Comparison of ENCODE assay signal across 1 cellular context in genomic region chr5:93600409-93601052, GRCh38.
TF ChIP-seq lines count a peak whose summit lies in the region.

No MANE protein-coding gene starts in this region.

TF ChIP-seq in HEK293, 187 proteins besides CTCF, POLR2A, EP300 and RAD21 (continued from another document):
- peak; percentile 71 for TF ChIP-seq BCL6B (tag by site-specific recombination; IDR thresholded peaks at IDR 0.05)
- 0 out of 2 replicates have a peak, but pooled peaks have one; percentile 46 for TF ChIP-seq ZNF501 (tag by site-specific recombination; IDR thresholded peaks at IDR 0.05)
- peak; percentile 27; the same call in 1 of the 2 replicates for TF ChIP-seq ZNF843 (tag by site-specific recombination; IDR thresholded peaks at IDR 0.05)
- TF ChIP-seq ZBTB49 (tag by site-specific recombination; IDR thresholded peaks at IDR 0.05; ENCODE audit: low read depth) = no peak
- TF ChIP-seq ZEB2 (tag by site-specific recombination; IDR thresholded peaks at IDR 0.05) = peak; percentile 67
- no peak for TF ChIP-seq ZNF621 (tag by site-specific recombination; IDR thresholded peaks at IDR 0.05)
- peak; percentile 66 for TF ChIP-seq SP7 (tag by site-specific recombination; IDR thresholded peaks at IDR 0.05)
- TF ChIP-seq ZNF624 (tag by site-specific recombination; IDR thresholded peaks at IDR 0.05) = no peak
- TF ChIP-seq ZNF2 (tag by site-specific recombination; IDR thresholded peaks at IDR 0.05) = no peak
- TF ChIP-seq, protein P1, sequence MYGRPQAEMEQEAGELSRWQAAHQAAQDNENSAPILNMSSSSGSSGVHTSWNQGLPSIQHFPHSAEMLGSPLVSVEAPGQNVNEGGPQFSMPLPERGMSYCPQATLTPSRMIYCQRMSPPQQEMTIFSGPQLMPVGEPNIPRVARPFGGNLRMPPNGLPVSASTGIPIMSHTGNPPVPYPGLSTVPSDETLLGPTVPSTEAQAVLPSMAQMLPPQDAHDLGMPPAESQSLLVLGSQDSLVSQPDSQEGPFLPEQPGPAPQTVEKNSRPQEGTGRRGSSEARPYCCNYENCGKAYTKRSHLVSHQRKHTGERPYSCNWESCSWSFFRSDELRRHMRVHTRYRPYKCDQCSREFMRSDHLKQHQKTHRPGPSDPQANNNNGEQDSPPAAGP (tag by site-specific recombination; IDR thresholded peaks at IDR 0.05) = no peak
- TF ChIP-seq ZNF600 (tag by site-specific recombination; IDR thresholded peaks at IDR 0.05) = 0 out of 2 replicates have a peak, but pooled peaks have one; percentile 5
- TF ChIP-seq ZBTB7A (tag by site-specific recombination; IDR thresholded peaks at IDR 0.05; ENCODE audit: low read depth) = no peak
- peak; percentile 69 for TF ChIP-seq KLF10 (tag by site-specific recombination; IDR thresholded peaks at IDR 0.05)
- no peak for TF ChIP-seq ZNF23 (tag by site-specific recombination; IDR thresholded peaks at IDR 0.05; ENCODE audit: borderline replicate concordance)
- no peak for TF ChIP-seq MYNN (tag by site-specific recombination; IDR thresholded peaks at IDR 0.05; ENCODE audit: borderline replicate concordance)
- TF ChIP-seq ZFP69B (tag by site-specific recombination; IDR thresholded peaks at IDR 0.05) = no peak
- no peak; the same call in 1 of the 2 replicates for TF ChIP-seq TCF7L2 (IDR thresholded peaks at IDR 0.05; ENCODE audit: borderline replicate concordance, low read depth, low read length)
- TF ChIP-seq IKZF3 (tag by site-specific recombination; IDR thresholded peaks at IDR 0.05) = peak; percentile 77
- TF ChIP-seq KLF9 (tag by site-specific recombination; IDR thresholded peaks at IDR 0.05; ENCODE audit: low read depth) = 0 out of 2 replicates have a peak, but pooled peaks have one; percentile 27
- no peak for TF ChIP-seq GFI1B (tag by site-specific recombination; IDR thresholded peaks at IDR 0.05)
- TF ChIP-seq EGR2 (tag by site-specific recombination; IDR thresholded peaks at IDR 0.05; ENCODE audit: low read depth) = 0 out of 2 replicates have a peak, but pooled peaks have one; percentile 23
- no peak for TF ChIP-seq SP3 (tag by site-specific recombination; IDR thresholded peaks at IDR 0.05)
- TF ChIP-seq REPIN1 (tag by site-specific recombination; IDR thresholded peaks at IDR 0.05; ENCODE audit: low read depth) = no peak
- peak; percentile 79 for TF ChIP-seq WT1 (tag by site-specific recombination; IDR thresholded peaks at IDR 0.05)
- TF ChIP-seq, protein P2, sequence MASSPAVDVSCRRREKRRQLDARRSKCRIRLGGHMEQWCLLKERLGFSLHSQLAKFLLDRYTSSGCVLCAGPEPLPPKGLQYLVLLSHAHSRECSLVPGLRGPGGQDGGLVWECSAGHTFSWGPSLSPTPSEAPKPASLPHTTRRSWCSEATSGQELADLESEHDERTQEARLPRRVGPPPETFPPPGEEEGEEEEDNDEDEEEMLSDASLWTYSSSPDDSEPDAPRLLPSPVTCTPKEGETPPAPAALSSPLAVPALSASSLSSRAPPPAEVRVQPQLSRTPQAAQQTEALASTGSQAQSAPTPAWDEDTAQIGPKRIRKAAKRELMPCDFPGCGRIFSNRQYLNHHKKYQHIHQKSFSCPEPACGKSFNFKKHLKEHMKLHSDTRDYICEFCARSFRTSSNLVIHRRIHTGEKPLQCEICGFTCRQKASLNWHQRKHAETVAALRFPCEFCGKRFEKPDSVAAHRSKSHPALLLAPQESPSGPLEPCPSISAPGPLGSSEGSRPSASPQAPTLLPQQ (tag by site-specific recombination; IDR thresholded peaks at IDR 0.05) = 0 out of 2 replicates have a peak, but pooled peaks have one; percentile 21
- TF ChIP-seq ZNF514 (tag by site-specific recombination; IDR thresholded peaks at IDR 0.05) = no peak
- no peak for TF ChIP-seq ZNF223 (tag by site-specific recombination; IDR thresholded peaks at IDR 0.05)
- TF ChIP-seq ZNF777 (tag by site-specific recombination; IDR thresholded peaks at IDR 0.05; ENCODE audit: borderline replicate concordance) = no peak
- TF ChIP-seq ZNF76 (tag by site-specific recombination; IDR thresholded peaks at IDR 0.05; ENCODE audit: borderline replicate concordance, low read depth) = no peak
- no peak for TF ChIP-seq ZBTB1 (tag by site-specific recombination; IDR thresholded peaks at IDR 0.05)
- peak; percentile 79; the same call in 1 of the 2 replicates for TF ChIP-seq MZF1 (tag by site-specific recombination; IDR thresholded peaks at IDR 0.05; ENCODE audit: borderline replicate concordance)
- TF ChIP-seq ZFHX2 (tag by site-specific recombination; conservative IDR thresholded peaks at IDR 0.05) = 0 out of 2 replicates have a peak, but pooled peaks have one; percentile 12
- TF ChIP-seq, protein P3, sequence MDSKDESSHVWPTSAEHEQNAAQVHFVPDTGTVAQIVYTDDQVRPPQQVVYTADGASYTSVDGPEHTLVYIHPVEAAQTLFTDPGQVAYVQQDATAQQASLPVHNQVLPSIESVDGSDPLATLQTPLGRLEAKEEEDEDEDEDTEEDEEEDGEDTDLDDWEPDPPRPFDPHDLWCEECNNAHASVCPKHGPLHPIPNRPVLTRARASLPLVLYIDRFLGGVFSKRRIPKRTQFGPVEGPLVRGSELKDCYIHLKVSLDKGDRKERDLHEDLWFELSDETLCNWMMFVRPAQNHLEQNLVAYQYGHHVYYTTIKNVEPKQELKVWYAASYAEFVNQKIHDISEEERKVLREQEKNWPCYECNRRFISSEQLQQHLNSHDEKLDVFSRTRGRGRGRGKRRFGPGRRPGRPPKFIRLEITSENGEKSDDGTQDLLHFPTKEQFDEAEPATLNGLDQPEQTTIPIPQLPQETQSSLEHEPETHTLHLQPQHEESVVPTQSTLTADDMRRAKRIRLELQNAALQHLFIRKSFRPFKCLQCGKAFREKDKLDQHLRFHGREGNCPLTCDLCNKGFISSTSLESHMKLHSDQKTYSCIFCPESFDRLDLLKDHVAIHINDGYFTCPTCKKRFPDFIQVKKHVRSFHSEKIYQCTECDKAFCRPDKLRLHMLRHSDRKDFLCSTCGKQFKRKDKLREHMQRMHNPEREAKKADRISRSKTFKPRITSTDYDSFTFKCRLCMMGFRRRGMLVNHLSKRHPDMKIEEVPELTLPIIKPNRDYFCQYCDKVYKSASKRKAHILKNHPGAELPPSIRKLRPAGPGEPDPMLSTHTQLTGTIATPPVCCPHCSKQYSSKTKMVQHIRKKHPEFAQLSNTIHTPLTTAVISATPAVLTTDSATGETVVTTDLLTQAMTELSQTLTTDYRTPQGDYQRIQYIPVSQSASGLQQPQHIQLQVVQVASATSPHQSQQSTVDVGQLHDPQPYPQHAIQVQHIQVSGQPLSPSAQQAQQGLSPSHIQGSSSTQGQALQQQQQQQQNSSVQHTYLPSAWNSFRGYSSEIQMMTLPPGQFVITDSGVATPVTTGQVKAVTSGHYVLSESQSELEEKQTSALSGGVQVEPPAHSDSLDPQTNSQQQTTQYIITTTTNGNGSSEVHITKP (tag by site-specific recombination; IDR thresholded peaks at IDR 0.05) = peak; percentile 81
- no peak for TF ChIP-seq ZNF580 (tag by site-specific recombination; IDR thresholded peaks at IDR 0.05)
- no peak for TF ChIP-seq ZNF645 (tag by site-specific recombination; IDR thresholded peaks at IDR 0.05)
- peak; percentile 92 for TF ChIP-seq PRDM6 (tag by site-specific recombination; IDR thresholded peaks at IDR 0.05)
- peak; percentile 48 for TF ChIP-seq FEZF1 (tag by site-specific recombination; IDR thresholded peaks at IDR 0.05)
- TF ChIP-seq ZSCAN30 (tag by site-specific recombination; IDR thresholded peaks at IDR 0.05) = peak; percentile 8; the same call in 1 of the 2 replicates
- TF ChIP-seq, protein P4, sequence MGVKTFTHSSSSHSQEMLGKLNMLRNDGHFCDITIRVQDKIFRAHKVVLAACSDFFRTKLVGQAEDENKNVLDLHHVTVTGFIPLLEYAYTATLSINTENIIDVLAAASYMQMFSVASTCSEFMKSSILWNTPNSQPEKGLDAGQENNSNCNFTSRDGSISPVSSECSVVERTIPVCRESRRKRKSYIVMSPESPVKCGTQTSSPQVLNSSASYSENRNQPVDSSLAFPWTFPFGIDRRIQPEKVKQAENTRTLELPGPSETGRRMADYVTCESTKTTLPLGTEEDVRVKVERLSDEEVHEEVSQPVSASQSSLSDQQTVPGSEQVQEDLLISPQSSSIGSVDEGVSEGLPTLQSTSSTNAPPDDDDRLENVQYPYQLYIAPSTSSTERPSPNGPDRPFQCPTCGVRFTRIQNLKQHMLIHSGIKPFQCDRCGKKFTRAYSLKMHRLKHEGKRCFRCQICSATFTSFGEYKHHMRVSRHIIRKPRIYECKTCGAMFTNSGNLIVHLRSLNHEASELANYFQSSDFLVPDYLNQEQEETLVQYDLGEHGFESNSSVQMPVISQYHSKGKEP (tag by site-specific recombination; IDR thresholded peaks at IDR 0.05) = 0 out of 2 replicates have a peak, but pooled peaks have one; percentile 57
- TF ChIP-seq, protein P5, sequence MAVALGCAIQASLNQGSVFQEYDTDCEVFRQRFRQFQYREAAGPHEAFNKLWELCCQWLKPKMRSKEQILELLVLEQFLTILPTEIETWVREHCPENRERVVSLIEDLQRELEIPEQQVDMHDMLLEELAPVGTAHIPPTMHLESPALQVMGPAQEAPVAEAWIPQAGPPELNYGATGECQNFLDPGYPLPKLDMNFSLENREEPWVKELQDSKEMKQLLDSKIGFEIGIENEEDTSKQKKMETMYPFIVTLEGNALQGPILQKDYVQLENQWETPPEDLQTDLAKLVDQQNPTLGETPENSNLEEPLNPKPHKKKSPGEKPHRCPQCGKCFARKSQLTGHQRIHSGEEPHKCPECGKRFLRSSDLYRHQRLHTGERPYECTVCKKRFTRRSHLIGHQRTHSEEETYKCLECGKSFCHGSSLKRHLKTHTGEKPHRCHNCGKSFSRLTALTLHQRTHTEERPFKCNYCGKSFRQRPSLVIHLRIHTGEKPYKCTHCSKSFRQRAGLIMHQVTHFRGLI (tag by site-specific recombination; IDR thresholded peaks at IDR 0.05) = no peak
- no peak for TF ChIP-seq ZNF658 (tag by site-specific recombination; IDR thresholded peaks at IDR 0.05)
- peak; percentile 32 for TF ChIP-seq ZBTB17 (tag by site-specific recombination; IDR thresholded peaks at IDR 0.05)
